ENCODE assay signal across 1 cellular context in the genomic region with DNA sequence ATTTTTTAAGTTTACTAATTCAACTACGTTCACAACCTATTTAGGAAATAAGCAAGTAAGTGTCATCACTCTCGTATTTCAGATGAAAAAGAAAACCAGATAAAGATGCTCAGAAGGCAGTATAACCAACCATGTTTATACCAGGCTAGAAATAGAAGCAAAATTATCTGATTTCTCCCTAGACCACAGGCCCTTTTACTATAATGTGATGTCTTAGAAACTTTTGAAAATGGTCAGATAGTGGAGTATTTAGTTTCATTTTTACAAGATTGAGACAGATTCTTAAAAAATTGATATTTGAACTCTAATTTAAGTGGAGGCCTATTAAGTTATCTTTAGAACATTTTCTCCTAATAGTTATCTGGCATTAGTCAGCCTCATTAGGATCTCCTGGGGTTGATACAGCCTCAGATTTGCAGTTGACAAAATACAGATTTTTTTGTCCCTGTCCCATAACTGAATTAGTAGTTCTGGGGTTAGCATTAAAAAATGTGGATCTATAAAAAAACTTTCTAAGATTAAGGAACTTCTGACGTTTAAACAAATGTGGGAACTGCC.
TF ChIP-seq lines count a peak whose summit lies in the region.

No MANE protein-coding gene starts in this region.

TF ChIP-seq in SK-N-SH treated with all-trans-retinoic acid at 6 μM for 48 hours, 23 proteins besides CTCF, POLR2A, EP300 and RAD21 (continued from another document):
- TF ChIP-seq TSHZ2 (CRISPR knock-in tag; IDR thresholded peaks at IDR 0.05) = peak; percentile 22; the same call in 1 of the 2 replicates
- no peak for TF ChIP-seq PPARA (CRISPR knock-in tag; IDR thresholded peaks at IDR 0.05; ENCODE audit: borderline replicate concordance)
- peak; percentile 65 for TF ChIP-seq ZC3H10 (CRISPR knock-in tag; IDR thresholded peaks at IDR 0.05)
- TF ChIP-seq ESRRG (CRISPR knock-in tag; IDR thresholded peaks at IDR 0.05) = no peak
- TF ChIP-seq CREB5 (CRISPR knock-in tag; IDR thresholded peaks at IDR 0.05; ENCODE audit: low read depth) = peak; percentile 53; the same call in 1 of the 2 replicates
